Comparison of ENCODE assay signal across 22 cellular contexts in genomic region chr20:63135411-63135810, GRCh38.
A peak's percentile ranks its signal among the peaks of the same experiment; 100 is the strongest.
DNase-seq lines count a peak whose midpoint lies in the region; ATAC-seq, FAIRE-seq and TF ChIP-seq lines count a peak whose summit lies in the region.
"Had no signal": no experiment of that assay in that cellular context is flagged by ENCODE, and none has a peak within 500 bp of the region (broad histone marks: within the 10 kb centered on the region; RNA-seq: fewer than 3 reads in every experiment).

No MANE protein-coding gene starts in this region.

- intact Hi-C loops in K562 (cut with micrococcal nuclease): no loop called here

- no peak overlapping the region for H3K9ac ChIP-seq in K562 (ENCODE audit: insufficient read depth in 1 of 2, low read depth in 2 of 2, low read length in 2 of 2)
- no peak overlapping the region for H3K9ac ChIP-seq in neural progenitor cell

- CTCF ChIA-PET in K562 (lab: Yijun Ruan, JAX; ENCODE audit: low intra/inter-chr PET ratio): no interaction called here

- BruUV-seq in K562 (replicated peaks; lab: Mats Ljungman, UMichigan): no TSS peak

- H3K4me3 ChIP-seq in K562 (no peak overlapping the region), neural progenitor cell (no peak overlapping the region)
- H3K4me3 ChIP-seq: body of pancreas, colonic mucosa, SJSA1 had no signal

- H3K27ac ChIP-seq in K562 (ENCODE audit: extremely low read depth, low read depth, low read length) (no peak overlapping the region), neural progenitor cell (no peak overlapping the region)
- H3K27ac ChIP-seq: body of pancreas, colonic mucosa, SJSA1, WERI-Rb-1 had no signal

- H3K9me3 Mint-ChIP-seq in neural progenitor cell: peaks cover 2% of the 10 kb centered on the region
- H3K9me3 Mint-ChIP-seq: activated naive CD4-positive, alpha-beta T cell treated with anti-CD3 and anti-CD28 coated beads, Interleukin-2, amount 10 ng/mL, durations not matched to agents 7 days and 5 days; CD4-positive, alpha-beta memory T cell had no signal

- peaks cover 2% of the 10 kb centered on the region for H3K4me1 Mint-ChIP-seq in neural progenitor cell
- H3K4me1 Mint-ChIP-seq: activated naive CD4-positive, alpha-beta T cell treated with anti-CD3 and anti-CD28 coated beads, Interleukin-2, amount 10 ng/mL, durations not matched to agents 7 days and 5 days; CD4-positive, alpha-beta memory T cell had no signal

- TF ChIP-seq RAD21 in K562 (CRISPR knock-in tag; conservative IDR thresholded peaks at IDR 0.05 in 1 of 2, IDR thresholded peaks at IDR 0.05 in 1 of 2): no peak

- peak; percentile 61 for DNase-seq in activated effector memory CD4-positive, alpha-beta T cell treated with anti-CD3 and anti-CD28 coated beads, Interleukin-2, amount 50 U/mL, for 16 hours
- no peak for DNase-seq in activated effector memory CD4-positive, alpha-beta T cell treated with Interleukin-2 at 50 U/mL for 16 hours
- peak; percentile 15 for DNase-seq in ELR (ENCODE audit: low read depth)
- peak; percentile 24 to 58 (median 44) for DNase-seq in K562 (ENCODE audit: extremely low read depth in 1 of 4, low spot score in 3 of 4)
- DNase-seq in neural progenitor cell (ENCODE audit: low spot score): peak; percentile 31
- DNase-seq in NCI-H2171 (lab: John Stamatoyannopoulos, UW): no peak
- no peak for DNase-seq in hippocampal formation (lab: John Stamatoyannopoulos, UW)
- DNase-seq: ACHN; activated naive CD4-positive, alpha-beta T cell treated with anti-CD3 and anti-CD28 coated beads, Interleukin-2, amount 10 ng/mL, durations not matched to agents 7 days and 5 days; CD4-positive, alpha-beta memory T cell; colonic mucosa; DMS79; GOT3; KG1; left colon; NCI-H1930; NCI-H510A treated with DMSO at 0.1 percent for 48 hours; T-helper 2 cell; WERI-Rb-1 had no signal

- no peak overlapping the region for H3K27ac Mint-ChIP-seq in neural progenitor cell
- H3K27ac Mint-ChIP-seq: activated naive CD4-positive, alpha-beta T cell treated with anti-CD3 and anti-CD28 coated beads, Interleukin-2, amount 10 ng/mL, durations not matched to agents 7 days and 5 days; CD4-positive, alpha-beta memory T cell had no signal

- no peak for TF ChIP-seq CTCF in K562 (IDR thresholded peaks at IDR 0.05 in 2 of 3, conservative IDR thresholded peaks at IDR 0.05 in 1 of 3; ENCODE audit: insufficient read depth in 2 of 3, low read depth in 1 of 3, low read length in 3 of 3)
- no peak for TF ChIP-seq CTCF in neural progenitor cell (IDR thresholded peaks at IDR 0.05)

- no peak overlapping the region for H3K4me3 Mint-ChIP-seq in neural progenitor cell
- H3K4me3 Mint-ChIP-seq: activated naive CD4-positive, alpha-beta T cell treated with anti-CD3 and anti-CD28 coated beads, Interleukin-2, amount 10 ng/mL, durations not matched to agents 7 days and 5 days; CD4-positive, alpha-beta memory T cell had no signal

- WGBS in K562 (ENCODE audit: insufficient coverage, low coverage, missing lambda C conversion rate): 29% methylated on average over 2 of the region's 17 CpGs

- peaks cover 10% of the 10 kb centered on the region for H3K27me3 Mint-ChIP-seq in neural progenitor cell (ENCODE audit: insufficient read depth, low read depth)

- H4K20me1 ChIP-seq in K562 (replicated peaks; ENCODE audit: control insufficient read depth, insufficient read depth, low read length): no peaks in the 10 kb centered on the region; the same call in 1 of the 2 replicates
- no peaks in the 10 kb centered on the region for H4K20me1 ChIP-seq in neural progenitor cell (ENCODE audit: low read depth)

- H2AFZ ChIP-seq in K562 (ENCODE audit: low read depth, low read length): no peak overlapping the region
- H2AFZ ChIP-seq in neural progenitor cell (replicated peaks): no peak overlapping the region

- no peaks in the 10 kb centered on the region for H3K36me3 Mint-ChIP-seq in neural progenitor cell
- H3K36me3 Mint-ChIP-seq: activated naive CD4-positive, alpha-beta T cell treated with anti-CD3 and anti-CD28 coated beads, Interleukin-2, amount 10 ng/mL, durations not matched to agents 7 days and 5 days; CD4-positive, alpha-beta memory T cell had no signal

- in situ Hi-C loops in K562 (cut with MboI): no loop called here

- H3K27me3 ChIP-seq in K562 (ENCODE audit: control insufficient read depth in 2 of 2, insufficient read depth in 2 of 2, low read length in 2 of 2) (peaks cover 40 to 51% of the 10 kb centered on the region in 2 experiments), neural progenitor cell (no peaks in the 10 kb centered on the region)
- H3K27me3 ChIP-seq: body of pancreas, colonic mucosa had no signal

- H3K4me2 ChIP-seq in K562 (ENCODE audit: insufficient read depth, low read length) (no peak overlapping the region), neural progenitor cell (no peak overlapping the region)

- TF ChIP-seq EP300 in K562 (IDR thresholded peaks at IDR 0.05; ENCODE audit: low read length): no peak

- H3K79me2 ChIP-seq in K562 (ENCODE audit: control insufficient read depth, insufficient read depth, low read length) (no peaks in the 10 kb centered on the region), neural progenitor cell (ENCODE audit: low read depth) (no peaks in the 10 kb centered on the region)

- no peak for FAIRE-seq in K562 (lab: Jason Lieb, UNC)

- no peaks in the 10 kb centered on the region for H3K9me1 ChIP-seq in K562 (ENCODE audit: control insufficient read depth, insufficient read depth, low read length)

- no peaks in the 10 kb centered on the region for H3K36me3 ChIP-seq in K562 (ENCODE audit: control insufficient read depth, insufficient read depth, low read length)
- no peaks in the 10 kb centered on the region for H3K36me3 ChIP-seq in neural progenitor cell
- H3K36me3 ChIP-seq: colonic mucosa, SJSA1, WERI-Rb-1 had no signal

- peaks cover 6% of the 10 kb centered on the region for H3F3A ChIP-seq in neural progenitor cell (ENCODE audit: low read depth)

- POLR2A ChIA-PET in K562 (lab: Yijun Ruan, JAX): no interaction called here

- ATAC-seq in K562: peak; percentile 55
- ATAC-seq in activated CD4-positive, CD25-positive, alpha-beta regulatory T cell treated with anti-CD3 and anti-CD28 coated beads, Interleukin-2, amount 50 U/mL, for 24 hours: no peak
- ATAC-seq: body of pancreas, left colon had no signal

- no peak for TF ChIP-seq POLR2A in K562 (conservative IDR thresholded peaks at IDR 0.05)

- H3K9me3 ChIP-seq in K562 (replicated peaks; ENCODE audit: control insufficient read depth, insufficient read depth, low read depth, low read length) (no peaks in the 10 kb centered on the region), neural progenitor cell (ENCODE audit: low read depth) (no peaks in the 10 kb centered on the region)
- H3K9me3 ChIP-seq: body of pancreas, colonic mucosa, SJSA1 had no signal

- peaks cover 0 to 10% of the 10 kb centered on the region in 2 experiments; a peak in 1 of 5 replicates for H3K4me1 ChIP-seq in K562 (replicated peaks in 1 of 2; ENCODE audit: control insufficient read depth in 2 of 2, insufficient read depth in 2 of 2, low read length in 2 of 2)
- no peaks in the 10 kb centered on the region for H3K4me1 ChIP-seq in neural progenitor cell
- H3K4me1 ChIP-seq: body of pancreas, colonic mucosa, SJSA1 had no signal

TF ChIP-seq in K562, 482 proteins besides CTCF, POLR2A, EP300 and RAD21:
- TF ChIP-seq ELF2 (CRISPR knock-in tag; IDR thresholded peaks at IDR 0.05) (no peak), RCOR1 (IDR thresholded peaks at IDR 0.05; ENCODE audit: borderline replicate concordance in 1 of 2, low read depth in 2 of 2, low read length in 2 of 2) (no peak), BRD4 (IDR thresholded peaks at IDR 0.05) (no peak)

Comparison
In these comparisons a context has a peak if more than half of its experiments do, and no peak if none do; other contexts are left out.
1. DNase-seq: peak in activated effector memory CD4-positive, alpha-beta T cell treated with anti-CD3 and anti-CD28 coated beads, Interleukin-2, amount 50 U/mL, for 16 hours (single experiment), ELR (single experiment), K562 (4 of 4) and neural progenitor cell (single experiment); none in activated effector memory CD4-positive, alpha-beta T cell treated with Interleukin-2 at 50 U/mL for 16 hours (single experiment), NCI-H2171 (single experiment) and hippocampal formation (0 of 2).